ENCODE assay signal across 1 cellular context in genomic region chr10:101137271-101137670, GRCh38.
TF ChIP-seq lines count a peak whose summit lies in the region.

No MANE protein-coding gene starts in this region.

TF ChIP-seq in H1, 55 proteins besides CTCF, POLR2A, EP300 and RAD21 (continued from another document):
- TF ChIP-seq SIRT6 (IDR thresholded peaks at IDR 0.05; ENCODE audit: low read length) (no peak), ATF2 (IDR thresholded peaks at IDR 0.05; ENCODE audit: low read length) (no peak)
